ENCODE assay signal across 1 cellular context in the genomic region with DNA sequence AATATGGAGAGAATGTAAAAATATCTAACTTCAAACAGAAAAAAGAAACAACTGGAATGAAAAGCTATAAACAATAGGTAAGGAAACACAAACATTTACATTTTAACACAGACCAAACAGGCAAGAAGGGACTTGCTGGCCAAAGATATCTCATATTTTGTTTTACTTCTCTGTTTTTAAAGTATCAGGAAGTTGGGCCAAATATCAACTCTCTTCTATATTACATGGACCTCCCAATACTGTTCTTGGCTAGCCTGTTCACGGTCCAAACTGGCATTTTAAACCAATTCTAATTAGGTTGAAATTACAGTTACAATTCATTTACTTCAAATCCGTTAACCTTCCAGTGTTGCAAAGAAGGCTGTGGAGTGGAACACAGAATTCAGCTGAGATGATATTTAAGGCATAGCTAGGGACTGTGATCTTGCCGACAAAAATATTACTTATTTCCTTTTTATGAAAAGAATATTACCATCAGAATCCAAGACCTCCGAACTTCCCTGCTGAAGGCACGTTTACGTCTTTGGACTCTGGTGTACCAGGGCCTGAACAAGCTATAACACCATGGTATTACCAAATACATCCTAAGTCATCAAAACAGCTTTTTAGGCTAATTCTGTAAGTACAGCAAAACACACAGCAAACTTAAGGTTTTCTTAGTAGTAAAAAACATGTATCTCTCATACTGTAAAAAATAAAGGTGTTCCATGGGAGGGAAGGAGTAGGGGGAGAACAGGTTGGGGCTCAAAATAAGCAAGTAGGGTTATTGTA.
TF ChIP-seq lines count a peak whose summit lies in the region.

No MANE protein-coding gene starts in this region.

TF ChIP-seq in IMR-90, 13 proteins besides CTCF, POLR2A, EP300 and RAD21 (continued from another document):
- TF ChIP-seq FOS (IDR thresholded peaks at IDR 0.05; ENCODE audit: low read depth, low read length) (no peak), MAZ (IDR thresholded peaks at IDR 0.05; ENCODE audit: borderline replicate concordance, low read depth, low read length) (no peak), MAFK (IDR thresholded peaks at IDR 0.05; ENCODE audit: low read depth, low read length) (no peak), BHLHE40 (IDR thresholded peaks at IDR 0.05; ENCODE audit: low read depth, low read length) (no peak), RCOR1 (IDR thresholded peaks at IDR 0.05; ENCODE audit: insufficient replicate concordance, low read length) (no peak), RFX5 (IDR thresholded peaks at IDR 0.05; ENCODE audit: low read depth, low read length) (no peak), CHD1 (IDR thresholded peaks at IDR 0.05; ENCODE audit: low read depth, low read length) (no peak), MXI1 (IDR thresholded peaks at IDR 0.05; ENCODE audit: borderline replicate concordance, low read depth, low read length) (no peak), CEBPB (IDR thresholded peaks at IDR 0.05; ENCODE audit: low read depth, low read length) (no peak), NFE2L2 (IDR thresholded peaks at IDR 0.05; ENCODE audit: low read depth, low read length) (no peak), USF2 (IDR thresholded peaks at IDR 0.05; ENCODE audit: low read depth, low read length) (no peak)
TF ChIP-seq in IMR-90: peak in this region for 0.
